ENCODE assay signal across 23 cellular contexts in the genomic region with DNA sequence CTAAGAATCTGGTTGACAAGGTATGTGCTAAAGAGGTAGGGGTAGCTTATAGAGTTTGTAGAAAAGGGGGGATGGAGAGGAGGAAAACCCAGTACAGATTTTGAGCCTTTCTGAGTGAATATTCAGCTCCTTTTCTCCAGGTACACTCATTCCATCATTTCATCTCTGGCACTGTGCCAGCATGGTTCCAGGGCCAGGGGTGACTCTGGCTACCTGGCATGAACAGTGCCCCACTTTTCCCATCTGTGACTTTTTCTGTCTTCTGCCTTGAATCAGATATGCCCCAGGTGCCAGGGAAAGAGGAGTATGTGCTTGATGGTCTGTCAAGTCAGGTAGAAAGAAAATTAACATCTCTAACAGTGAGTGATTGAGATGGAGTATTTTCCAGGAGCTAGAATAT.
DNase-seq lines count a peak whose midpoint lies in the region; ATAC-seq, FAIRE-seq and TF ChIP-seq lines count a peak whose summit lies in the region.
"Had no signal": no experiment of that assay in that cellular context is flagged by ENCODE, and none has a peak within 500 bp of the region (broad histone marks: within the 10 kb centered on the region; RNA-seq: fewer than 3 reads in every experiment).

No MANE protein-coding gene starts in this region.

- POLR2A ChIA-PET in HepG2 (lab: Yijun Ruan, JAX) = no interaction called here

- H3K4me1 ChIP-seq in HepG2 (ENCODE audit: insufficient read depth, low read length) (peaks cover 17% of the 10 kb centered on the region), right lobe of liver (no peaks in the 10 kb centered on the region), sigmoid colon (peaks cover 0 to 60% (median 32%) of the 10 kb centered on the region in 4 donors)
- H3K4me1 ChIP-seq: Caco-2 had no signal

- H3K9me3 Mint-ChIP-seq in type B pancreatic cell = peaks cover 4% of the 10 kb centered on the region
- H3K9me3 Mint-ChIP-seq: GM23338, HFFc6, IgD-negative memory B cell had no signal

- H3K27me3 ChIP-seq in HepG2 (ENCODE audit: control insufficient read depth in 1 of 2, insufficient read depth in 2 of 2, low read length in 2 of 2) = peaks cover 0 to 5% of the 10 kb centered on the region in 2 experiments; a peak in 3 of 5 replicates
- no peaks in the 10 kb centered on the region for H3K27me3 ChIP-seq in right lobe of liver
- no peaks in the 10 kb centered on the region for H3K27me3 ChIP-seq in WERI-Rb-1 (ENCODE audit: insufficient read depth, low read depth, severe bottlenecking)
- no peaks in the 10 kb centered on the region for H3K27me3 ChIP-seq in sigmoid colon

- H3K4me3 Mint-ChIP-seq in T-helper 17 cell = no peak overlapping the region
- no peak overlapping the region for H3K4me3 Mint-ChIP-seq in type B pancreatic cell
- H3K4me3 Mint-ChIP-seq: CD4-positive, alpha-beta T cell; GM23338; HFFc6; IgD-negative memory B cell had no signal

- DNase-seq in HepG2 (ENCODE audit: low spot score) (no peak), right lobe of liver (no peak), WERI-Rb-1 (no peak), cerebellar nuclear complex (lab: John Stamatoyannopoulos, UW) (peak; percentile 4 to 53), sigmoid colon (peak; percentile 25), T-helper 17 cell (no peak), type B pancreatic cell (ENCODE audit: extremely low spot score, unreplicated experiment) (no peak)
- DNase-seq: ACHN; Caco-2; CD4-positive, alpha-beta T cell; GDM1; HCEC 1CT; HFFc6 had no signal

- BruUV-seq in HepG2 (replicated peaks; lab: Mats Ljungman, UMichigan) = no TSS peak

- H3K36me3 ChIP-seq in HepG2 (replicated peaks in 1 of 2; ENCODE audit: control insufficient read depth in 1 of 2, insufficient read depth in 2 of 2, low read length in 2 of 2) (no peaks in the 10 kb centered on the region), right lobe of liver (no peaks in the 10 kb centered on the region), WERI-Rb-1 (no peaks in the 10 kb centered on the region), sigmoid colon (no peaks in the 10 kb centered on the region)

- H3K27ac ChIP-seq in HepG2 (ENCODE audit: extremely low read length, insufficient read depth, low read length) = no peak overlapping the region
- H3K27ac ChIP-seq in right lobe of liver = no peak overlapping the region
- H3K27ac ChIP-seq in WERI-Rb-1 = peak overlapping the region; percentile 52
- H3K27ac ChIP-seq in sigmoid colon = peak overlapping the region in 3 of 4 donors; percentile 39 to 64 (median 55)
- H3K27ac ChIP-seq: C4-2B had no signal

- H3K4me3 ChIP-seq in HepG2 (replicated peaks in 1 of 3; ENCODE audit: insufficient read depth in 1 of 3, low read depth in 2 of 3, low read length in 3 of 3) (no peak overlapping the region), right lobe of liver (no peak overlapping the region), WERI-Rb-1 (ENCODE audit: low read depth, low read length) (no peak overlapping the region), sigmoid colon (no peak overlapping the region)
- H3K4me3 ChIP-seq: GM23338 had no signal

- TF ChIP-seq RAD21 in HepG2 (CRISPR knock-in tag; IDR thresholded peaks at IDR 0.05) = no peak

- no peak overlapping the region for H3K4me2 ChIP-seq in HepG2 (ENCODE audit: low read depth, low read length)
- H3K4me2 ChIP-seq: GM23338 had no signal

- TF ChIP-seq POLR2A in HepG2 (IDR thresholded peaks at IDR 0.05; ENCODE audit: insufficient read depth in 1 of 2, low read depth in 2 of 2, low read length in 2 of 2) = no peak
- no peak for TF ChIP-seq POLR2A in right lobe of liver (IDR thresholded peaks at IDR 0.05)
- TF ChIP-seq POLR2A in sigmoid colon (IDR thresholded peaks at IDR 0.05) = no peak

- H3K79me2 ChIP-seq in HepG2 (ENCODE audit: insufficient read depth, low read length) = no peaks in the 10 kb centered on the region

- in situ Hi-C loops in HepG2 (cut with HindIII; ENCODE audit: extremely low pct_ligation_motif_present, low pct_unique_long_range_greater_than_20kb) = no loop called here

- ATAC-seq in HepG2 = no peak
- ATAC-seq in right lobe of liver = no peak
- ATAC-seq in T-helper 17 cell = no peak
- ATAC-seq in HG02884 (IDR thresholded peaks at IDR 0.05; ENCODE audit: unreplicated experiment) = no peak
- ATAC-seq: GM23338 had no signal

- intact Hi-C loops in HepG2 (cut with micrococcal nuclease; ENCODE audit: unreplicated experiment) = no loop called here
- intact Hi-C loops in right lobe of liver (cut with DNase I) = no loop called here
- intact Hi-C loops in sigmoid colon (cut with DNase I) = no loop called here

- CTCF ChIA-PET in HepG2 (lab: Yijun Ruan, JAX; ENCODE audit: low intra/inter-chr PET ratio, low total read pairs) = no interaction called here

- H4K20me1 ChIP-seq in HepG2 (ENCODE audit: insufficient read depth, low read length) = no peaks in the 10 kb centered on the region

- H2AFZ ChIP-seq in HepG2 (ENCODE audit: low read length) = no peak overlapping the region
- H2AFZ ChIP-seq: GM23338 had no signal

- no peak overlapping the region for H3K27ac Mint-ChIP-seq in T-helper 17 cell
- H3K27ac Mint-ChIP-seq in type B pancreatic cell = no peak overlapping the region
- H3K27ac Mint-ChIP-seq: CD4-positive, alpha-beta T cell; GM23338; HFFc6; IgD-negative memory B cell had no signal

- TF ChIP-seq CTCF in HepG2 (CRISPR knock-in tag; IDR thresholded peaks at IDR 0.05) (no peak), right lobe of liver (IDR thresholded peaks at IDR 0.05) (no peak), WERI-Rb-1 (IDR thresholded peaks at IDR 0.05; ENCODE audit: low read depth, low read length) (no peak), sigmoid colon (IDR thresholded peaks at IDR 0.05) (no peak), type B pancreatic cell (conservative IDR thresholded peaks at IDR 0.05) (no peak)

- no peak overlapping the region for H3K9ac ChIP-seq in HepG2 (ENCODE audit: insufficient read depth, low read depth, low read length)

- H3K27me3 Mint-ChIP-seq in T-helper 17 cell = peaks cover 27% of the 10 kb centered on the region
- H3K27me3 Mint-ChIP-seq in type B pancreatic cell = peaks cover 12% of the 10 kb centered on the region

- no peaks in the 10 kb centered on the region for H3K4me1 Mint-ChIP-seq in T-helper 17 cell
- H3K4me1 Mint-ChIP-seq in type B pancreatic cell (ENCODE audit: unreplicated experiment) = peaks cover 9% of the 10 kb centered on the region
- H3K4me1 Mint-ChIP-seq: IgD-negative memory B cell had no signal

- H3K36me3 Mint-ChIP-seq in T-helper 17 cell (ENCODE audit: low read depth) (no peaks in the 10 kb centered on the region), type B pancreatic cell (peaks cover 6% of the 10 kb centered on the region)

- FAIRE-seq in HepG2 (lab: Jason Lieb, UNC) = no peak
- FAIRE-seq: A204.1, D721Med, GM12892, GM18507, H54, HTR-8/SVneo had no signal

- TF ChIP-seq EP300 in HepG2 (IDR thresholded peaks at IDR 0.05; ENCODE audit: low read depth in 2 of 2, low read length in 2 of 2) (no peak), HepG2 (CRISPR knock-in tag; IDR thresholded peaks at IDR 0.05; ENCODE audit: borderline replicate concordance) (no peak), sigmoid colon (IDR thresholded peaks at IDR 0.05) (no peak)

- H3K9me3 ChIP-seq in HepG2 (ENCODE audit: low read length) = no peaks in the 10 kb centered on the region
- H3K9me3 ChIP-seq in right lobe of liver = no peaks in the 10 kb centered on the region
- no peaks in the 10 kb centered on the region for H3K9me3 ChIP-seq in WERI-Rb-1 (ENCODE audit: severe bottlenecking)
- H3K9me3 ChIP-seq in sigmoid colon = no peaks in the 10 kb centered on the region
- no peaks in the 10 kb centered on the region for H3K9me3 ChIP-seq in T-helper 17 cell (ENCODE audit: control insufficient read depth, low read length, poor library complexity, severe bottlenecking)
- H3K9me3 ChIP-seq: Caco-2 had no signal

TF ChIP-seq in HepG2, 621 proteins besides CTCF, POLR2A, EP300 and RAD21:
- TF ChIP-seq LCORL (IDR thresholded peaks at IDR 0.05) (peak; percentile 85; the same call in 1 of the 2 replicates), LCORL (CRISPR knock-in tag; IDR thresholded peaks at IDR 0.05) (no peak), ZBTB42 (CRISPR knock-in tag; IDR thresholded peaks at IDR 0.05) (no peak)

Comparison
In these comparisons a context has a peak if more than half of its experiments do, and no peak if none do; other contexts are left out.
1. DNase-seq: peak in cerebellar nuclear complex (2 of 2) and sigmoid colon (single experiment); none in HepG2 (single experiment), right lobe of liver (0 of 3), WERI-Rb-1 (single experiment), T-helper 17 cell (0 of 3) and type B pancreatic cell (single experiment).
2. H3K27ac ChIP-seq: peak in WERI-Rb-1 (single experiment) and sigmoid colon (3 of 4); none in HepG2 (single experiment) and right lobe of liver (0 of 3).